8 cellular contexts compared by ENCODE assay signal in genomic region chr2:43773876-43774613, GRCh38. TPM values are rescaled to one million over a fixed set of nuclear protein-coding genes. Genes with fewer than 3 reads are reported as not detected.
A peak's percentile ranks its signal among the peaks of the same experiment; 100 is the strongest.
DNase-seq lines count a peak whose midpoint lies in the region; ATAC-seq and TF ChIP-seq lines count a peak whose summit lies in the region.

TSS of gene DYNC2LI1 (plus strand) at chr2:43774039. CDS start at chr2:43774139, 100 bp downstream.

- no peaks in the 10 kb centered on the region for H3K27me3 ChIP-seq in aorta (ENCODE audit: control insufficient read depth in 1 of 2, insufficient read depth in 2 of 2, low read length in 1 of 2)

- in situ Hi-C loops in astrocyte of the cerebellum (cut with HindIII; ENCODE audit: low sequenced_read_pairs) = no loop called here

- H3K9me3 ChIP-seq in aorta (ENCODE audit: control insufficient read depth, low read length) = no peaks in the 10 kb centered on the region

- no peak for TF ChIP-seq CTCF in astrocyte of the cerebellum (IDR thresholded peaks at IDR 0.05; ENCODE audit: low read depth, low read length, missing control alignments)

- 0 to 1% methylated on average over 31 of the region's 31 CpGs for WGBS in aorta, 2 donors

- DNase-seq in NCI-H187 treated with DMSO at 0.1 percent for 48 hours (lab: John Stamatoyannopoulos, UW) (peak; percentile 61), T-helper 9 cell (peak; percentile 55), astrocyte of the cerebellum (ENCODE audit: low read depth) (peak; percentile 74), hepatic stellate cell (ENCODE audit: low spot score) (peak; percentile 85), renal cortical epithelial cell (ENCODE audit: low read depth) (peak; percentile 88), aorta (peak; percentile 91 to 94)

- H3K27ac ChIP-seq in aorta (ENCODE audit: low read depth in 1 of 2, low read length in 2 of 2) = peak within 1 kb of the TSS in 1 of 2 donors; percentile 60

- no peaks in the 10 kb centered on the region for H3K4me1 ChIP-seq in aorta (ENCODE audit: control insufficient read depth in 1 of 2, insufficient read depth in 2 of 2, low read length in 2 of 2)

- intact Hi-C loops in aorta (cut with DNase I) = no loop called here

- peaks cover 0 to 2% of the 10 kb centered on the region in 2 donors for H3K36me3 ChIP-seq in aorta (ENCODE audit: control insufficient read depth in 1 of 2, insufficient read depth in 2 of 2, low read length in 1 of 2)

- ATAC-seq in GM18499 (IDR thresholded peaks at IDR 0.05; ENCODE audit: insufficient read depth, unreplicated experiment) = peak; percentile 88
- ATAC-seq in HG02938 (IDR thresholded peaks at IDR 0.05; ENCODE audit: unreplicated experiment) = peak; percentile 99
- peak; percentile 98 for ATAC-seq in aorta (ENCODE audit: low FRiP score)

- H3K4me3 ChIP-seq in astrocyte of the cerebellum (ENCODE audit: low read depth, low read length) (peak within 1 kb of the TSS; percentile 76), aorta (ENCODE audit: low read length in 2 of 2) (peak within 1 kb of the TSS; percentile 68 to 69)

RNA-seq across cellular contexts. Expression of gene DYNC2LI1, which starts in this region (rescaled TPM):
- total RNA-seq in renal cortical epithelial cell = 39.6 and 72.6 TPM in 2 replicates
- 10 to 100 TPM in 1 of 2 donors, 1 to 10 TPM in 1; 8.8 to 24.6 TPM for total RNA-seq in aorta
- polyA plus RNA-seq in aorta = 10 to 100 TPM; 30.2 to 44.3 TPM
